In genomic region chr11:87356428-87356827, GRCh38 we compare ENCODE assay signal across 20 cellular contexts.
A peak's percentile ranks its signal among the peaks of the same experiment; 100 is the strongest.
DNase-seq lines count a peak whose midpoint lies in the region; ATAC-seq lines count a peak whose summit lies in the region.
"Had no signal": no experiment of that assay in that cellular context is flagged by ENCODE, and none has a peak within 500 bp of the region (broad histone marks: within the 10 kb centered on the region; RNA-seq: fewer than 3 reads in every experiment).

No MANE protein-coding gene starts in this region.

- DNase-seq in NCI-H1092 treated with DMSO at 0.1 percent for 48 hours (lab: John Stamatoyannopoulos, UW) (peak; percentile 24), NCI-H1092 (lab: John Stamatoyannopoulos, UW) (no peak), COR-L47 (lab: John Stamatoyannopoulos, UW) (peak; percentile 64), NCI-H345 (lab: John Stamatoyannopoulos, UW) (peak; percentile 74), left colon (peak; percentile 35 to 42), superior temporal gyrus (ENCODE audit: extremely low spot score) (no peak), MV-4-11 (lab: John Stamatoyannopoulos, UW) (no peak), medulla oblongata (ENCODE audit: extremely low spot score) (no peak)
- DNase-seq: 8988T; BE2C; CD4-positive, alpha-beta T cell; GDM1; GOT3; NCI-H187 treated with DMSO at 0.1 percent for 48 hours; NCI-H446; SHP77 treated with DMSO at 0.1 percent for 48 hours; T-helper 1 cell had no signal

- intact Hi-C loops in left colon (cut with DNase I, micrococcal nuclease) = loop anchor here in 1 of 2 donors (10.0 kb wide), 1 partner anchor 1188 kb away; no protein-coding TSS in a partner anchor

- peak; percentile 78 for ATAC-seq in left colon
- ATAC-seq: GM12878, K562, SK-N-SH treated with all-trans-retinoic acid at 6 μM for 48 hours had no signal

Comparison
In these comparisons a context has a peak if more than half of its experiments do, and no peak if none do; other contexts are left out.
1. DNase-seq: peak in NCI-H1092 treated with DMSO at 0.1 percent for 48 hours (single experiment), COR-L47 (single experiment), NCI-H345 (single experiment) and left colon (2 of 2); none in NCI-H1092 (single experiment), superior temporal gyrus (single experiment), MV-4-11 (single experiment) and medulla oblongata (single experiment).